ENCODE assay signal across 12 cellular contexts in the genomic region with DNA sequence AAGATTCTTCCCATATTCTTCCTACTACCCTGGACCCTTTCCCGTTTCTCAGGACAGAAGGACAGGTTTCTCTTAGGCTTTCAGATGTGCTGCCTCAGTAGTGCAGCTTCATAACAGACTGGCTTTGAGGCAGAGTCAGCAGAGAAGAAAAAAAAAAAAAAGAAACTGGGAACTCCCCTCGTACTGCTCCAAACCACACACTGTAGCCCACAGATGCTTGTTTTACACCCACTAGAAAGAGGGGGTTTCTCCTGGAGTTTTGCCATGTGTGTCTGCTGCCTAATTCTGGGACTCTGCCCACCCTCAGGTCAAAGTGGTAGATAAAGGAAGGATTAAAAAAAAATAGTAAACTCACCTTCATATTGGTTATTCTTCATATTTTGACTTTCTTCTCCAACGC.
DNase-seq lines count a peak whose midpoint lies in the region; ATAC-seq and TF ChIP-seq lines count a peak whose summit lies in the region.
"Had no signal": no experiment of that assay in that cellular context is flagged by ENCODE, and none has a peak within 500 bp of the region (broad histone marks: within the 10 kb centered on the region; RNA-seq: fewer than 3 reads in every experiment).

No MANE protein-coding gene starts in this region.

- in situ Hi-C loops in HAP-1 (cut with MboI; ENCODE audit: low sequenced_read_pairs) = no loop called here

- H3K27me3 Mint-ChIP-seq in HFFc6 (ENCODE audit: insufficient read depth) = no peaks in the 10 kb centered on the region

- H2AFZ ChIP-seq in PC-9 = no peak overlapping the region

- peaks cover 0 to 16% of the 10 kb centered on the region in 2 donors for H3K9me3 Mint-ChIP-seq in activated naive CD4-positive, alpha-beta T cell treated with anti-CD3 and anti-CD28 coated beads, Interleukin-2, amount 50 U/mL, for 72 hours
- H3K9me3 Mint-ChIP-seq in HFFc6 = no peaks in the 10 kb centered on the region

- H3K36me3 ChIP-seq in PC-9 (ENCODE audit: low read depth) (no peaks in the 10 kb centered on the region), HAP-1 (replicated peaks) (no peaks in the 10 kb centered on the region)

- peak; percentile 65 for ATAC-seq in HG02981 (IDR thresholded peaks at IDR 0.05; ENCODE audit: unreplicated experiment)
- peak; percentile 94 to 98 for ATAC-seq in activated naive CD4-positive, alpha-beta T cell treated with anti-CD3 and anti-CD28 coated beads, Interleukin-2, amount 50 U/mL, for 72 hours

- H3K27ac Mint-ChIP-seq in activated naive CD4-positive, alpha-beta T cell treated with anti-CD3 and anti-CD28 coated beads, Interleukin-2, amount 50 U/mL, for 72 hours = peak overlapping the region; percentile 29 to 37
- no peak overlapping the region for H3K27ac Mint-ChIP-seq in HFFc6

- intact Hi-C loops in PC-9 (cut with micrococcal nuclease; ENCODE audit: unreplicated experiment) = no loop called here

- no peaks in the 10 kb centered on the region for H3K79me2 ChIP-seq in PC-9 (ENCODE audit: low read depth)

- H3K4me2 ChIP-seq in PC-9 = no peak overlapping the region

- H4K20me1 ChIP-seq in PC-9 (ENCODE audit: insufficient read depth) = no peaks in the 10 kb centered on the region

- H3K4me1 ChIP-seq in PC-9 (replicated peaks; ENCODE audit: insufficient read depth) (no peaks in the 10 kb centered on the region), HAP-1 (no peaks in the 10 kb centered on the region)
- H3K4me1 ChIP-seq: left ventricle myocardium inferior had no signal

- H3K4me3 ChIP-seq in GM12864 (ENCODE audit: low read depth, low read length) = peak overlapping the region; percentile 7; the same call in 1 of the 2 replicates
- no peak overlapping the region for H3K4me3 ChIP-seq in PC-9
- H3K4me3 ChIP-seq in HAP-1 = no peak overlapping the region
- H3K4me3 ChIP-seq: left ventricle myocardium inferior had no signal

- CTCF ChIA-PET in PC-9 (lab: Charles Lee) = no interaction called here

- H3K36me3 Mint-ChIP-seq in activated naive CD4-positive, alpha-beta T cell treated with anti-CD3 and anti-CD28 coated beads, Interleukin-2, amount 50 U/mL, for 72 hours = peaks cover 6 to 38% of the 10 kb centered on the region in 2 donors
- 0 out of 2 replicates have a peak, but pooled peaks cover 1% of the 10 kb centered on the region for H3K36me3 Mint-ChIP-seq in HFFc6 (ENCODE audit: low read depth)

- H3F3A ChIP-seq in PC-9 (ENCODE audit: insufficient read depth, low read depth) = no peaks in the 10 kb centered on the region

- no peaks in the 10 kb centered on the region for H3K9me2 ChIP-seq in PC-9 (ENCODE audit: insufficient read depth)

- DNase-seq in GM12864 (ENCODE audit: low read depth) (peak; percentile 36), GM19238 (ENCODE audit: insufficient read length, low spot score) (peak; percentile 9), HFFc6 (no peak), PC-9 (no peak), ureter (ENCODE audit: low spot score) (no peak), HAP-1 (ENCODE audit: low spot score in 2 of 2) (no peak)
- DNase-seq in activated naive CD4-positive, alpha-beta T cell treated with anti-CD3 and anti-CD28 coated beads, Interleukin-2, amount 50 U/mL, for 72 hours (ENCODE audit: low spot score in 2 of 2) = no peak
- DNase-seq: DMS53, KG1, left ventricle myocardium inferior, NCI-H526 treated with DMSO at 0.1 percent for 48 hours had no signal

- no peaks in the 10 kb centered on the region for H3K9me3 ChIP-seq in PC-9 (ENCODE audit: insufficient read depth, low read depth)
- no peaks in the 10 kb centered on the region for H3K9me3 ChIP-seq in HAP-1
- H3K9me3 ChIP-seq: left ventricle myocardium inferior had no signal

- TF ChIP-seq CTCF in GM12864 (IDR thresholded peaks at IDR 0.05; ENCODE audit: low read depth, low read length, missing control alignments) = no peak
- TF ChIP-seq CTCF in HFFc6 (IDR thresholded peaks at IDR 0.05) = no peak
- no peak for TF ChIP-seq CTCF in PC-9 (conservative IDR thresholded peaks at IDR 0.05)

- POLR2A ChIA-PET in PC-9 (lab: Charles Lee; ENCODE audit: unreplicated experiment) = no interaction called here

- H3K4me3 Mint-ChIP-seq in HFFc6 = no peak overlapping the region

- no peaks in the 10 kb centered on the region for H3K4me1 Mint-ChIP-seq in HFFc6 (ENCODE audit: low read depth)

- BruUV-seq in PC-9 (replicated peaks; lab: Mats Ljungman, UMichigan) = no TSS peak

- no peak overlapping the region for H3K27ac ChIP-seq in PC-9
- H3K27ac ChIP-seq: left ventricle myocardium inferior had no signal

- no peaks in the 10 kb centered on the region for H3K27me3 ChIP-seq in PC-9 (ENCODE audit: insufficient read depth, low read depth)
- H3K27me3 ChIP-seq in HAP-1 (ENCODE audit: low read depth) = no peaks in the 10 kb centered on the region

Comparison
In these comparisons a context has a peak if more than half of its experiments do, and no peak if none do; other contexts are left out.
1. DNase-seq: peak in GM12864 (single experiment) and GM19238 (single experiment); none in activated naive CD4-positive, alpha-beta T cell treated with anti-CD3 and anti-CD28 coated beads, Interleukin-2, amount 50 U/mL, for 72 hours (0 of 2), HFFc6 (single experiment), PC-9 (0 of 2), ureter (single experiment) and HAP-1 (0 of 2).